In the genomic region with DNA sequence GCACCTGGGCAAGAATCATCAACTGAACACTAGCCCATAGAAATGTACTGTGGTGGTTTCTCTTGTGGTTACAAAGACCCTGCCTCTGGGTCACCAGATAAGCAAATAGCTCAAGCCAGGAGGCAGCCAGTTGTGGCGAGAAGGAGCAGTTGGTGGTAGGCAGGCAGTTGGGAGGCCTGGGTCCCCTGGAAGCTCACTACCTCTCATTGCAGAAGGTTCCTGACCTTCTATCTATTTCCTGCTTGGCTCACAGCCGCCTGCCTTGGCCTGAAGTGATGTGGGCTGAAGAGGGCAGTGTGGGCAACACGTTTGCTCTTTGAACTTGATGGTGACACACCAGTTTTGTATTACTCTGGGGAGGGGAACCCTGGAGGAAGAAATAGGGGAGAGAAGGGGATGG, we compare ENCODE assay signal across 9 cellular contexts. TPM values are rescaled to one million over a fixed set of nuclear protein-coding genes. Genes with fewer than 3 reads are reported as not detected.
A peak's percentile ranks its signal among the peaks of the same experiment; 100 is the strongest.
DNase-seq lines count a peak whose midpoint lies in the region; ATAC-seq, FAIRE-seq and TF ChIP-seq lines count a peak whose summit lies in the region.
"Had no signal": no experiment of that assay in that cellular context is flagged by ENCODE, and none has a peak within 500 bp of the region (broad histone marks: within the 10 kb centered on the region; RNA-seq: fewer than 3 reads in every experiment).

No MANE protein-coding gene starts in this region.

- ATAC-seq in GM12878 = peak; percentile 71
- ATAC-seq in HG03097 (IDR thresholded peaks at IDR 0.05; ENCODE audit: low FRiP score, unreplicated experiment) = no peak

- POLR2A ChIA-PET in GM12878 (lab: Charles Lee) = interaction anchor here (1.4 to 1.9 kb wide), 4 partner anchors 28 to 57 kb away, joined by 3 to 9 read pairs (median 4); a partner anchor contains a TSS

- 15% methylated on average over 3 of the region's 3 CpGs for WGBS in GM12878 (ENCODE audit: insufficient coverage, insufficient replicate concordance, low lambda C conversion rate, missing lambda C conversion rate)

- SMC1A ChIA-PET in GM12878 (lab: Charles Lee; ENCODE audit: uncharacterized antibody, unreplicated experiment) = interaction anchor here (1.0 to 5.1 kb wide), 10 partner anchors 10 to 414 kb away, joined by 3 to 42 read pairs (median 4); a partner anchor contains a TSS

- no peaks in the 10 kb centered on the region for H3K79me2 ChIP-seq in GM12878 (ENCODE audit: control insufficient read depth, insufficient read depth, low read length)
- H3K79me2 ChIP-seq in osteoblast (ENCODE audit: insufficient read depth, low read length) = no peaks in the 10 kb centered on the region

- FAIRE-seq in GM18507 (lab: Jason Lieb, UNC) = peak; percentile 77
- no peak for FAIRE-seq in GM12878 (lab: Jason Lieb, UNC)

- in situ Hi-C loops in GM12878 (cut with MboI) = no loop called here

- intact Hi-C loops in GM12878 (cut with micrococcal nuclease; ENCODE audit: unreplicated experiment) = no loop called here

- no TSS peak for BruUV-seq in GM12878 (replicated peaks; lab: Mats Ljungman, UMichigan)

- H3K4me2 ChIP-seq in GM12878 (ENCODE audit: control insufficient read depth, insufficient read depth) (peak overlapping the region; percentile 22; the same call in 1 of the 2 replicates), osteoblast (ENCODE audit: insufficient read depth, low read length) (no peak overlapping the region)

- peak; percentile 17 to 39 (median 32); a peak in 4 of 6 replicates for TF ChIP-seq CTCF in GM12878 (IDR thresholded peaks at IDR 0.05 in 2 of 3, conservative IDR thresholded peaks at IDR 0.05 in 1 of 3; ENCODE audit: control insufficient read depth in 2 of 3, extremely low read depth in 1 of 3, insufficient read depth in 1 of 3, low read depth in 3 of 3, low read length in 3 of 3)
- peak; percentile 23 for TF ChIP-seq CTCF in osteoblast (IDR thresholded peaks at IDR 0.05; ENCODE audit: extremely low read depth, low read depth, low read length)

- no peak overlapping the region for H3K9ac ChIP-seq in GM12878 (ENCODE audit: control insufficient read depth, insufficient read depth, low read length)

- H3K36me3 ChIP-seq in MG63 = no peaks in the 10 kb centered on the region
- no peaks in the 10 kb centered on the region for H3K36me3 ChIP-seq in GM12878 (ENCODE audit: control insufficient read depth in 2 of 2, insufficient read depth in 2 of 2, low read length in 1 of 2)
- no peaks in the 10 kb centered on the region for H3K36me3 ChIP-seq in osteoblast (ENCODE audit: insufficient read depth, low read length)

- H3K4me3 ChIP-seq in MG63 = no peak overlapping the region
- no peak overlapping the region for H3K4me3 ChIP-seq in GM12878
- H3K4me3 ChIP-seq in osteoblast (ENCODE audit: insufficient read depth, low read length) = no peak overlapping the region

- no peak for TF ChIP-seq RAD21 in GM12878 (IDR thresholded peaks at IDR 0.05; ENCODE audit: insufficient read depth, low read depth, low read length)

- no peak for TF ChIP-seq EP300 in GM12878 (IDR thresholded peaks at IDR 0.05; ENCODE audit: borderline replicate concordance in 1 of 2, control insufficient read depth in 1 of 2, low read depth in 2 of 2, low read length in 2 of 2)

- H4K20me1 ChIP-seq in GM12878 (ENCODE audit: control insufficient read depth, insufficient read depth) (no peaks in the 10 kb centered on the region), osteoblast (ENCODE audit: insufficient read depth, low read length) (no peaks in the 10 kb centered on the region)

- peak overlapping the region; percentile 11; the same call in 1 of the 2 replicates for H2AFZ ChIP-seq in GM12878 (ENCODE audit: control insufficient read depth, low read depth, low read length)
- no peak overlapping the region for H2AFZ ChIP-seq in osteoblast (ENCODE audit: low read length)

- H3K9me3 ChIP-seq in MG63 (no peaks in the 10 kb centered on the region), GM12878 (replicated peaks; ENCODE audit: control insufficient read depth, insufficient read depth, low read length) (no peaks in the 10 kb centered on the region), osteoblast (ENCODE audit: low read depth, low read length) (no peaks in the 10 kb centered on the region)

- DNase-seq in GM18507 (ENCODE audit: extremely low spot score, insufficient read length, low read depth) (no peak), MG63 (peak; percentile 37), GM12878 (ENCODE audit: low read depth, low spot score) (no peak), osteoblast (ENCODE audit: insufficient read length, low spot score, missing footprints) (no peak), SW 1271 (lab: John Stamatoyannopoulos, UW) (no peak), germinal center (ENCODE audit: low spot score) (no peak), NCI-H1694 treated with DMSO at 0.1 percent for 48 hours (lab: John Stamatoyannopoulos, UW) (no peak)
- DNase-seq: anterior cingulate cortex had no signal

- TF ChIP-seq POLR2A in GM12878 (IDR thresholded peaks at IDR 0.05; ENCODE audit: low read depth, low read length) = no peak

- peaks cover 25% of the 10 kb centered on the region for H3K4me1 ChIP-seq in GM12878 (ENCODE audit: control insufficient read depth, insufficient read depth, low read length)
- no peaks in the 10 kb centered on the region for H3K4me1 ChIP-seq in osteoblast (ENCODE audit: insufficient read depth, low read length)

- H3K27me3 ChIP-seq in MG63 = no peaks in the 10 kb centered on the region
- no peaks in the 10 kb centered on the region for H3K27me3 ChIP-seq in GM12878 (replicated peaks in 1 of 2; ENCODE audit: control insufficient read depth in 2 of 2, insufficient read depth in 2 of 2, low read length in 1 of 2)
- H3K27me3 ChIP-seq in osteoblast (ENCODE audit: insufficient read depth, low read length) = no peaks in the 10 kb centered on the region

- RAD21 ChIA-PET in GM12878 (lab: Charles Lee; ENCODE audit: unreplicated experiment) = interaction anchor here (2.0 to 2.7 kb wide), 5 partner anchors 9 to 58 kb away, joined by 5 to 37 read pairs (median 12); a partner anchor contains a TSS

- no peak overlapping the region for H3K27ac ChIP-seq in GM12878 (ENCODE audit: control insufficient read depth, insufficient read depth)
- H3K27ac ChIP-seq in osteoblast (ENCODE audit: low read depth, low read length) = no peak overlapping the region

- CTCF ChIA-PET in GM12878 (lab: Yijun Ruan, JAX) = interaction anchor here (1.1 to 6.8 kb wide), 11 partner anchors 9 to 415 kb away, joined by 3 to 57 read pairs (median 9); a partner anchor contains a TSS

TF ChIP-seq in GM12878, 131 proteins besides CTCF, POLR2A, EP300 and RAD21 (continues in another document):
- TF ChIP-seq BHLHE40 (IDR thresholded peaks at IDR 0.05; ENCODE audit: borderline replicate concordance in 1 of 2, low read depth in 2 of 2, low read length in 1 of 2) (peak in 1 of 2 experiments; percentile 16; a peak in 1 of 4 replicates), RUNX3 (IDR thresholded peaks at IDR 0.05; ENCODE audit: low read length) (peak; percentile 66), IKZF1 (conservative IDR thresholded peaks at IDR 0.05) (0 out of 2 replicates have a peak, but pooled peaks have one; percentile 15), SMC3 (IDR thresholded peaks at IDR 0.05; ENCODE audit: borderline replicate concordance, low read length) (no peak), NR2F1 (conservative IDR thresholded peaks at IDR 0.05) (peak; percentile 49; the same call in 1 of the 2 replicates)
- TF ChIP-seq, protein P1, sequence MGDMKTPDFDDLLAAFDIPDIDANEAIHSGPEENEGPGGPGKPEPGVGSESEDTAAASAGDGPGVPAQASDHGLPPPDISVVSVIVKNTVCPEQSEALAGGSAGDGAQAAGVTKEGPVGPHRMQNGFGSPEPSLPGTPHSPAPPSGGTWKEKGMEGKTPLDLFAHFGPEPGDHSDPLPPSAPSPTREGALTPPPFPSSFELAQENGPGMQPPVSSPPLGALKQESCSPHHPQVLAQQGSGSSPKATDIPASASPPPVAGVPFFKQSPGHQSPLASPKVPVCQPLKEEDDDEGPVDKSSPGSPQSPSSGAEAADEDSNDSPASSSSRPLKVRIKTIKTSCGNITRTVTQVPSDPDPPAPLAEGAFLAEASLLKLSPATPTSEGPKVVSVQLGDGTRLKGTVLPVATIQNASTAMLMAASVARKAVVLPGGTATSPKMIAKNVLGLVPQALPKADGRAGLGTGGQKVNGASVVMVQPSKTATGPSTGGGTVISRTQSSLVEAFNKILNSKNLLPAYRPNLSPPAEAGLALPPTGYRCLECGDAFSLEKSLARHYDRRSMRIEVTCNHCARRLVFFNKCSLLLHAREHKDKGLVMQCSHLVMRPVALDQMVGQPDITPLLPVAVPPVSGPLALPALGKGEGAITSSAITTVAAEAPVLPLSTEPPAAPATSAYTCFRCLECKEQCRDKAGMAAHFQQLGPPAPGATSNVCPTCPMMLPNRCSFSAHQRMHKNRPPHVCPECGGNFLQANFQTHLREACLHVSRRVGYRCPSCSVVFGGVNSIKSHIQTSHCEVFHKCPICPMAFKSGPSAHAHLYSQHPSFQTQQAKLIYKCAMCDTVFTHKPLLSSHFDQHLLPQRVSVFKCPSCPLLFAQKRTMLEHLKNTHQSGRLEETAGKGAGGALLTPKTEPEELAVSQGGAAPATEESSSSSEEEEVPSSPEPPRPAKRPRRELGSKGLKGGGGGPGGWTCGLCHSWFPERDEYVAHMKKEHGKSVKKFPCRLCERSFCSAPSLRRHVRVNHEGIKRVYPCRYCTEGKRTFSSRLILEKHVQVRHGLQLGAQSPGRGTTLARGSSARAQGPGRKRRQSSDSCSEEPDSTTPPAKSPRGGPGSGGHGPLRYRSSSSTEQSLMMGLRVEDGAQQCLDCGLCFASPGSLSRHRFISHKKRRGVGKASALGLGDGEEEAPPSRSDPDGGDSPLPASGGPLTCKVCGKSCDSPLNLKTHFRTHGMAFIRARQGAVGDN (IDR thresholded peaks at IDR 0.05) = no peak

RNA-seq across cellular contexts. Expression of a gene that starts 34.7 kb away (rescaled TPM):
- total RNA-seq in MG63 (2014; rRNA removed; shearing (Covaris generic); ENCODE audit: low replicate concordance) = 2.2 and 5.3 TPM in 2 replicates
- total RNA-seq in GM12878 (2013; cell fraction: nucleolus; rRNA removed) = 28.9 and 37.4 TPM in 2 replicates
- 2.3 and 2.4 TPM in 2 replicates for total RNA-seq in GM12878 (2014; rRNA removed)
- total RNA-seq in GM12878 (2014; rRNA removed; fragmentation: Illumina TruSeq; extraction: Trizol) = 1.4 and 2.4 TPM in 2 replicates
- 7.5 and 8.7 TPM in 2 replicates for total RNA-seq in GM12878 (2021)
- polyA plus RNA-seq in GM12878 (2011; ENCODE audit: low read depth) = 6.9 TPM
- 3.8 and 9.2 TPM in 2 replicates for polyA plus RNA-seq in GM12878 (2011; rRNA removed)
- polyA plus RNA-seq in GM12878 (2011; cell fraction: cytosol; rRNA removed) = 10.4 and 13.9 TPM in 2 replicates
- 13.1 and 14.9 TPM in 2 replicates for polyA plus RNA-seq in GM12878 (2011; cell fraction: nucleus; rRNA removed)
- 16.1 and 16.9 TPM in 2 replicates for polyA plus RNA-seq in GM12878 (2012)
- polyA plus RNA-seq in GM12878 (2014; fragmentation: Illumina TruSeq; extraction: Trizol) = 2.3 and 4.5 TPM in 2 replicates
- 1 to 10 TPM; 1.4 to 1.5 TPM for polyA plus RNA-seq in GM12878 (2014; fragmentation: Nextera tagmentation; extraction: Ambion mirVana)
- polyA plus RNA-seq in GM12878 (2014; rRNA removed) = 2.9 and 4.1 TPM in 2 replicates
- 1 to 10 TPM in 1 of 2 experiments, under 1 TPM in 1; 0.97 to 1.4 TPM for polyA plus RNA-seq in GM12878 (2016; fragmentation: Nextera tagmentation; extraction: Ambion mirVana)
- 15.3 and 21.6 TPM in 2 replicates for polyA minus RNA-seq in GM12878 (2011; rRNA and poly(A)+ RNA removed)
- polyA minus RNA-seq in GM12878 (2011; cell fraction: cytosol; rRNA and poly(A)+ RNA removed) = 12.3 and 12.7 TPM in 2 replicates
- 11.2 and 13.6 TPM in 2 replicates for polyA minus RNA-seq in GM12878 (2011; cell fraction: nucleus; rRNA and poly(A)+ RNA removed)
- total RNA-seq in osteoblast = 4.1 and 5.8 TPM in 2 replicates
